8 cellular contexts compared by ENCODE assay signal in genomic region chr1:6171546-6172124, GRCh38. TPM values are rescaled to one million over a fixed set of nuclear protein-coding genes. Genes with fewer than 3 reads are reported as not detected.
DNase-seq lines count a peak whose midpoint lies in the region; ATAC-seq, FAIRE-seq and TF ChIP-seq lines count a peak whose summit lies in the region.
"Had no signal": no experiment of that assay in that cellular context is flagged by ENCODE, and none has a peak within 500 bp of the region (broad histone marks: within the 10 kb centered on the region; RNA-seq: fewer than 3 reads in every experiment).

No MANE protein-coding gene starts in this region.

- H3K4me3 ChIP-seq in GM06990 (replicated peaks; ENCODE audit: low read depth, low read length), result no peak overlapping the region
- no peak overlapping the region for H3K4me3 ChIP-seq in NB4 (ENCODE audit: low read depth, low read length)
- H3K4me3 ChIP-seq in bronchial epithelial cell (ENCODE audit: low read depth, low read length), result no peak overlapping the region
- H3K4me3 ChIP-seq in neural cell (ENCODE audit: low read length), result no peak overlapping the region

- H3K9ac ChIP-seq in neural cell (ENCODE audit: low read length), result no peak overlapping the region

- TF ChIP-seq POLR2A in NB4 (IDR thresholded peaks at IDR 0.05; ENCODE audit: extremely low read depth, insufficient read length), result no peak

- H3K36me3 ChIP-seq in GM06990 (ENCODE audit: control insufficient read depth, insufficient read depth, low read length) (no peaks in the 10 kb centered on the region), bronchial epithelial cell (ENCODE audit: control insufficient read depth, insufficient read depth, low read length) (no peaks in the 10 kb centered on the region), neural cell (ENCODE audit: insufficient read depth, low read length) (no peaks in the 10 kb centered on the region)

- H4K20me1 ChIP-seq in neural cell (ENCODE audit: insufficient read depth), result no peaks in the 10 kb centered on the region

- H3K9me3 ChIP-seq in neural cell (ENCODE audit: low read length), result no peaks in the 10 kb centered on the region

- no peak for FAIRE-seq in bronchial epithelial cell (lab: Jason Lieb, UNC)

- H3F3A ChIP-seq in neural cell (ENCODE audit: insufficient read depth, low read length, poor library complexity, severe bottlenecking), result no peaks in the 10 kb centered on the region

- H2AFZ ChIP-seq in neural cell (ENCODE audit: low read depth, low read length), result no peak overlapping the region

- peak; percentile 21 for TF ChIP-seq CTCF in GM06990 (IDR thresholded peaks at IDR 0.05; ENCODE audit: insufficient read depth, low read length, poor library complexity, severe bottlenecking)
- peak; percentile 26 for TF ChIP-seq CTCF in NB4 (IDR thresholded peaks at IDR 0.05; ENCODE audit: low read depth, low read length)
- peak; percentile 40 for TF ChIP-seq CTCF in bronchial epithelial cell (IDR thresholded peaks at IDR 0.05; ENCODE audit: insufficient read depth, low read length, severe bottlenecking)
- TF ChIP-seq CTCF in neural cell (IDR thresholded peaks at IDR 0.05; ENCODE audit: poor library complexity, severe bottlenecking), result no peak

- TF ChIP-seq RAD21 in neural cell (conservative IDR thresholded peaks at IDR 0.05), result peak; percentile 32

- no peak overlapping the region for H3K4me2 ChIP-seq in neural cell (ENCODE audit: low read length)

- no peaks in the 10 kb centered on the region for H3K9me2 ChIP-seq in neural cell (ENCODE audit: insufficient read depth, low read length)

- no peak overlapping the region for H3K27ac ChIP-seq in neural cell (ENCODE audit: low read length)

- H3K79me2 ChIP-seq in neural cell (replicated peaks; ENCODE audit: insufficient read depth, low read length), result no peaks in the 10 kb centered on the region

- no peak for TF ChIP-seq EP300 in neural cell (conservative IDR thresholded peaks at IDR 0.05; ENCODE audit: poor library complexity, severe bottlenecking)

- DNase-seq in GM06990 (ENCODE audit: extremely low read depth, insufficient read length), result no peak
- DNase-seq in NB4 (ENCODE audit: low read depth), result peak; percentile 22
- no peak for DNase-seq in bronchial epithelial cell (ENCODE audit: low read depth)
- DNase-seq in NOMO-1 treated with DMSO at 0.1 percent for 48 hours (lab: John Stamatoyannopoulos, UW; ENCODE audit: unreplicated experiment), result no peak
- DNase-seq: activated T-cell treated with anti-CD3 and anti-CD28 coated beads, Interleukin-2, amount 50 U/mL, for 48 hours had no signal

- no peaks in the 10 kb centered on the region; the same call in 1 of the 2 replicates for H3K27me3 ChIP-seq in GM06990 (replicated peaks; ENCODE audit: control insufficient read depth, insufficient read depth, low read length)
- H3K27me3 ChIP-seq in bronchial epithelial cell (ENCODE audit: control insufficient read depth, insufficient read depth, low read length), result peaks cover 12% of the 10 kb centered on the region
- H3K27me3 ChIP-seq in neural cell (ENCODE audit: insufficient read depth, low read depth, low read length), result peaks cover 15% of the 10 kb centered on the region

- ATAC-seq in GM21825 (IDR thresholded peaks at IDR 0.05; ENCODE audit: unreplicated experiment) (no peak), GM19324 (IDR thresholded peaks at IDR 0.05; ENCODE audit: low FRiP score, unreplicated experiment) (no peak)

TF ChIP-seq in neural cell, 6 proteins besides CTCF, POLR2A, EP300 and RAD21:
- TF ChIP-seq, protein P1, sequence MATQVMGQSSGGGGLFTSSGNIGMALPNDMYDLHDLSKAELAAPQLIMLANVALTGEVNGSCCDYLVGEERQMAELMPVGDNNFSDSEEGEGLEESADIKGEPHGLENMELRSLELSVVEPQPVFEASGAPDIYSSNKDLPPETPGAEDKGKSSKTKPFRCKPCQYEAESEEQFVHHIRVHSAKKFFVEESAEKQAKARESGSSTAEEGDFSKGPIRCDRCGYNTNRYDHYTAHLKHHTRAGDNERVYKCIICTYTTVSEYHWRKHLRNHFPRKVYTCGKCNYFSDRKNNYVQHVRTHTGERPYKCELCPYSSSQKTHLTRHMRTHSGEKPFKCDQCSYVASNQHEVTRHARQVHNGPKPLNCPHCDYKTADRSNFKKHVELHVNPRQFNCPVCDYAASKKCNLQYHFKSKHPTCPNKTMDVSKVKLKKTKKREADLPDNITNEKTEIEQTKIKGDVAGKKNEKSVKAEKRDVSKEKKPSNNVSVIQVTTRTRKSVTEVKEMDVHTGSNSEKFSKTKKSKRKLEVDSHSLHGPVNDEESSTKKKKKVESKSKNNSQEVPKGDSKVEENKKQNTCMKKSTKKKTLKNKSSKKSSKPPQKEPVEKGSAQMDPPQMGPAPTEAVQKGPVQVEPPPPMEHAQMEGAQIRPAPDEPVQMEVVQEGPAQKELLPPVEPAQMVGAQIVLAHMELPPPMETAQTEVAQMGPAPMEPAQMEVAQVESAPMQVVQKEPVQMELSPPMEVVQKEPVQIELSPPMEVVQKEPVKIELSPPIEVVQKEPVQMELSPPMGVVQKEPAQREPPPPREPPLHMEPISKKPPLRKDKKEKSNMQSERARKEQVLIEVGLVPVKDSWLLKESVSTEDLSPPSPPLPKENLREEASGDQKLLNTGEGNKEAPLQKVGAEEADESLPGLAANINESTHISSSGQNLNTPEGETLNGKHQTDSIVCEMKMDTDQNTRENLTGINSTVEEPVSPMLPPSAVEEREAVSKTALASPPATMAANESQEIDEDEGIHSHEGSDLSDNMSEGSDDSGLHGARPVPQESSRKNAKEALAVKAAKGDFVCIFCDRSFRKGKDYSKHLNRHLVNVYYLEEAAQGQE (IDR thresholded peaks at IDR 0.05; ENCODE audit: borderline replicate concordance), result no peak
- TF ChIP-seq SMC3 (conservative IDR thresholded peaks at IDR 0.05; ENCODE audit: poor library complexity) (no peak), EZH2 (IDR thresholded peaks at IDR 0.05; ENCODE audit: borderline replicate concordance, insufficient read depth, low read length, poor library complexity, severe bottlenecking) (no peak), TAF1 (IDR thresholded peaks at IDR 0.05; ENCODE audit: low read depth) (no peak), POLR2AphosphoS5 (IDR thresholded peaks at IDR 0.05) (no peak), MXI1 (conservative IDR thresholded peaks at IDR 0.05; ENCODE audit: poor library complexity, severe bottlenecking) (no peak)

RNA-seq across cellular contexts. Expression of gene CHD5, which starts 8.5 kb away (rescaled TPM):
- 0.13 and 0.26 TPM in 2 replicates for total RNA-seq in bronchial epithelial cell
- polyA plus RNA-seq in neural cell, result 22.0 and 33.7 TPM in 2 replicates
- 31.7 and 33.1 TPM in 2 replicates for polyA minus RNA-seq in neural cell

RNA-seq across cellular contexts. Expression of gene RPL22, which starts 27.8 kb away (rescaled TPM):
- 153 and 194 TPM in 2 replicates for total RNA-seq in bronchial epithelial cell
- polyA plus RNA-seq in neural cell, result 275 and 294 TPM in 2 replicates
- 180 and 190 TPM in 2 replicates for polyA minus RNA-seq in neural cell

RNA-seq across cellular contexts. Expression of gene RNF207, which starts 34.3 kb away (rescaled TPM):
- total RNA-seq in bronchial epithelial cell, result 6.4 and 6.6 TPM in 2 replicates
- polyA plus RNA-seq in neural cell, result 1.7 and 3.5 TPM in 2 replicates
- 1.9 TPM in 2 replicates for polyA minus RNA-seq in neural cell
